22 cellular contexts compared by ENCODE assay signal in genomic region chr6:53343092-53343491, GRCh38. TPM values are rescaled to one million over a fixed set of nuclear protein-coding genes. Genes with fewer than 3 reads are reported as not detected.
DNase-seq lines count a peak whose midpoint lies in the region; ATAC-seq and TF ChIP-seq lines count a peak whose summit lies in the region.
"Had no signal": no experiment of that assay in that cellular context is flagged by ENCODE, and none has a peak within 500 bp of the region (broad histone marks: within the 10 kb centered on the region; RNA-seq: fewer than 3 reads in every experiment).

No MANE protein-coding gene starts in this region.

- H3K27me3 Mint-ChIP-seq in activated naive CD4-positive, alpha-beta T cell treated with anti-CD3 and anti-CD28 coated beads, Interleukin-2, amount 50 U/mL, for 24 hours, result no peaks in the 10 kb centered on the region
- no peaks in the 10 kb centered on the region for H3K27me3 Mint-ChIP-seq in activated naive CD4-positive, alpha-beta T cell treated with anti-CD3 and anti-CD28 coated beads for 36 hours (ENCODE audit: low read depth)
- peaks cover 2 to 10% (median 7%) of the 10 kb centered on the region in 3 donors for H3K27me3 Mint-ChIP-seq in immature natural killer cell (ENCODE audit: low read depth in 3 of 3)
- H3K27me3 Mint-ChIP-seq in stimulated activated naive B cell treated with anti-CD40 and anti-IgM and Interleukin-4, amounts not matched to agents 10 μg/mL and 1 μg/mL and 100 μg/mL, for 72 hours, result no peaks in the 10 kb centered on the region
- H3K27me3 Mint-ChIP-seq: activated CD4-positive, alpha-beta T cell treated with anti-CD3 and anti-CD28 coated beads, Interleukin-2, amount 10 ng/mL, durations not matched to agents 7 days and 5 days had no signal

- no peaks in the 10 kb centered on the region for H3K9me3 ChIP-seq in OCI-LY7 (ENCODE audit: low read length)
- no peaks in the 10 kb centered on the region for H3K9me3 ChIP-seq in SJCRH30 (replicated peaks)
- H3K9me3 ChIP-seq: adrenal gland, BE2C, testis, uterus had no signal

- H3K4me1 ChIP-seq in OCI-LY7 (ENCODE audit: insufficient read depth, low read length, poor library complexity, severe bottlenecking), result peaks cover 82% of the 10 kb centered on the region
- peaks cover 9% of the 10 kb centered on the region for H3K4me1 ChIP-seq in SJCRH30
- H3K4me1 ChIP-seq: uterus had no signal

- intact Hi-C loops in activated naive CD4-positive, alpha-beta T cell treated with anti-CD3 and anti-CD28 coated beads for 36 hours (cut with micrococcal nuclease), result no loop called here
- intact Hi-C loops in OCI-LY7 (cut with micrococcal nuclease; ENCODE audit: unreplicated experiment), result no loop called here

- no peaks in the 10 kb centered on the region for H3K9me3 Mint-ChIP-seq in activated naive CD4-positive, alpha-beta T cell treated with anti-CD3 and anti-CD28 coated beads, Interleukin-2, amount 50 U/mL, for 24 hours
- H3K9me3 Mint-ChIP-seq in activated naive CD4-positive, alpha-beta T cell treated with anti-CD3 and anti-CD28 coated beads for 36 hours, result no peaks in the 10 kb centered on the region
- no peaks in the 10 kb centered on the region for H3K9me3 Mint-ChIP-seq in immature natural killer cell
- no peaks in the 10 kb centered on the region for H3K9me3 Mint-ChIP-seq in stimulated activated naive B cell treated with anti-CD40 and anti-IgM and Interleukin-4, amounts not matched to agents 10 μg/mL and 1 μg/mL and 100 μg/mL, for 72 hours
- H3K9me3 Mint-ChIP-seq: activated CD4-positive, alpha-beta T cell treated with anti-CD3 and anti-CD28 coated beads, Interleukin-2, amount 10 ng/mL, durations not matched to agents 7 days and 5 days; brain had no signal

- no peak for DNase-seq in activated naive CD4-positive, alpha-beta T cell treated with anti-CD3 and anti-CD28 coated beads for 36 hours
- DNase-seq in OCI-LY7 (ENCODE audit: low spot score) (no peak), immature natural killer cell (no peak), NCI-H1105 (lab: John Stamatoyannopoulos, UW) (no peak), SJCRH30 (no peak)
- DNase-seq in stimulated activated naive B cell treated with anti-CD40 and anti-IgM and Interleukin-4, amounts not matched to agents 10 μg/mL and 1 μg/mL and 100 μg/mL, for 72 hours, result no peak
- DNase-seq: activated CD4-positive, alpha-beta T cell treated with anti-CD3 and anti-CD28 coated beads, Interleukin-2, amount 10 ng/mL, durations not matched to agents 7 days and 5 days; BE2C; effector CD8-positive, alpha-beta T cell; foreskin fibroblast; left cardiac atrium; NCI-H1092 treated with DMSO at 0.1 percent for 48 hours; NCI-H2029 treated with DMSO at 0.1 percent for 48 hours; NCI-H226; SHP77 treated with DMSO at 0.1 percent for 48 hours; T-helper 1 cell; testis; uterus had no signal

- peak overlapping the region; percentile 64 for H3K4me2 ChIP-seq in OCI-LY7 (ENCODE audit: low read length)

- POLR2A ChIA-PET in OCI-LY7 (lab: Charles Lee), result interaction anchor here (2.1 to 4.8 kb wide), 4 partner anchors 15 to 34 kb away, joined by 8 to 15 read pairs (median 11); no protein-coding TSS in a partner anchor

- H3K9me2 ChIP-seq in OCI-LY7 (ENCODE audit: insufficient read depth, low read length), result no peaks in the 10 kb centered on the region

- TF ChIP-seq CTCF in OCI-LY7 (conservative IDR thresholded peaks at IDR 0.05; ENCODE audit: low read length), result no peak

- H2AFZ ChIP-seq in OCI-LY7 (ENCODE audit: low read length), result no peak overlapping the region

- H4K20me1 ChIP-seq in OCI-LY7 (ENCODE audit: insufficient read depth, low read length), result peaks cover 74% of the 10 kb centered on the region

- no TSS peak for BruUV-seq in OCI-LY7 (replicated peaks; lab: Mats Ljungman, UMichigan)

- H3K27me3 ChIP-seq in SJCRH30, result no peaks in the 10 kb centered on the region
- H3K27me3 ChIP-seq: adrenal gland, BE2C, testis, uterus had no signal

- H3K4me1 Mint-ChIP-seq in activated naive CD4-positive, alpha-beta T cell treated with anti-CD3 and anti-CD28 coated beads, Interleukin-2, amount 50 U/mL, for 24 hours, result peaks cover 85% of the 10 kb centered on the region
- peaks cover 81% of the 10 kb centered on the region for H3K4me1 Mint-ChIP-seq in activated naive CD4-positive, alpha-beta T cell treated with anti-CD3 and anti-CD28 coated beads for 36 hours (ENCODE audit: low read depth)
- peaks cover 82 to 88% of the 10 kb centered on the region in 2 donors for H3K4me1 Mint-ChIP-seq in immature natural killer cell
- peaks cover 60 to 83% of the 10 kb centered on the region in 2 donors for H3K4me1 Mint-ChIP-seq in stimulated activated naive B cell treated with anti-CD40 and anti-IgM and Interleukin-4, amounts not matched to agents 10 μg/mL and 1 μg/mL and 100 μg/mL, for 72 hours

- no peak for ATAC-seq in stimulated activated naive B cell treated with anti-CD40 and anti-IgM and Interleukin-4, amounts not matched to agents 10 μg/mL and 1 μg/mL and 100 μg/mL, for 72 hours (replicated peaks)
- ATAC-seq in GM19467 (IDR thresholded peaks at IDR 0.05; ENCODE audit: unreplicated experiment), result no peak
- ATAC-seq: left cardiac atrium had no signal

- CTCF ChIA-PET in activated naive CD4-positive, alpha-beta T cell treated with anti-CD3 and anti-CD28 coated beads for 36 hours (lab: Charles Lee), result no interaction called here
- CTCF ChIA-PET in OCI-LY7 (lab: Charles Lee; ENCODE audit: unreplicated experiment), result no interaction called here

- peaks cover 100% of the 10 kb centered on the region for H3K79me2 ChIP-seq in OCI-LY7 (ENCODE audit: insufficient read depth, low read depth, low read length)

- H3K27ac Mint-ChIP-seq in activated naive CD4-positive, alpha-beta T cell treated with anti-CD3 and anti-CD28 coated beads, Interleukin-2, amount 50 U/mL, for 24 hours, result no peak overlapping the region
- H3K27ac Mint-ChIP-seq in activated naive CD4-positive, alpha-beta T cell treated with anti-CD3 and anti-CD28 coated beads for 36 hours, result no peak overlapping the region
- H3K27ac Mint-ChIP-seq in immature natural killer cell, result peak overlapping the region in 5 of 6 donors; percentile 15 to 56 (median 37)
- peak overlapping the region; percentile 11 for H3K27ac Mint-ChIP-seq in stimulated activated naive B cell treated with anti-CD40 and anti-IgM and Interleukin-4, amounts not matched to agents 10 μg/mL and 1 μg/mL and 100 μg/mL, for 72 hours
- H3K27ac Mint-ChIP-seq: activated CD4-positive, alpha-beta T cell treated with anti-CD3 and anti-CD28 coated beads, Interleukin-2, amount 10 ng/mL, durations not matched to agents 7 days and 5 days had no signal

- peak overlapping the region; percentile 38 for H3K4me3 Mint-ChIP-seq in activated naive CD4-positive, alpha-beta T cell treated with anti-CD3 and anti-CD28 coated beads, Interleukin-2, amount 50 U/mL, for 24 hours
- no peak overlapping the region for H3K4me3 Mint-ChIP-seq in activated naive CD4-positive, alpha-beta T cell treated with anti-CD3 and anti-CD28 coated beads for 36 hours
- no peak overlapping the region for H3K4me3 Mint-ChIP-seq in immature natural killer cell
- peak overlapping the region in 1 of 2 donors; percentile 9 for H3K4me3 Mint-ChIP-seq in stimulated activated naive B cell treated with anti-CD40 and anti-IgM and Interleukin-4, amounts not matched to agents 10 μg/mL and 1 μg/mL and 100 μg/mL, for 72 hours
- H3K4me3 Mint-ChIP-seq: activated CD4-positive, alpha-beta T cell treated with anti-CD3 and anti-CD28 coated beads, Interleukin-2, amount 10 ng/mL, durations not matched to agents 7 days and 5 days had no signal

- H3K36me3 Mint-ChIP-seq in activated naive CD4-positive, alpha-beta T cell treated with anti-CD3 and anti-CD28 coated beads, Interleukin-2, amount 50 U/mL, for 24 hours, result peaks cover 8% of the 10 kb centered on the region
- peaks cover 22% of the 10 kb centered on the region for H3K36me3 Mint-ChIP-seq in activated naive CD4-positive, alpha-beta T cell treated with anti-CD3 and anti-CD28 coated beads for 36 hours (ENCODE audit: low read depth)
- no peaks in the 10 kb centered on the region for H3K36me3 Mint-ChIP-seq in immature natural killer cell
- H3K36me3 Mint-ChIP-seq in stimulated activated naive B cell treated with anti-CD40 and anti-IgM and Interleukin-4, amounts not matched to agents 10 μg/mL and 1 μg/mL and 100 μg/mL, for 72 hours, result peaks cover 12 to 37% of the 10 kb centered on the region in 2 donors

- H3K27ac ChIP-seq in OCI-LY7 (ENCODE audit: low read depth, low read length, poor library complexity, severe bottlenecking) (no peak overlapping the region), SJCRH30 (no peak overlapping the region)
- H3K27ac ChIP-seq: uterus had no signal

- no peak overlapping the region for H3K4me3 ChIP-seq in OCI-LY7 (ENCODE audit: low read depth, low read length, poor library complexity, severe bottlenecking)
- no peak overlapping the region for H3K4me3 ChIP-seq in SJCRH30
- H3K4me3 ChIP-seq: adrenal gland, testis, uterus had no signal

- H3K36me3 ChIP-seq in OCI-LY7 (ENCODE audit: insufficient read depth, low read length) (peaks cover 64% of the 10 kb centered on the region), SJCRH30 (no peaks in the 10 kb centered on the region; the same call in 1 of the 2 replicates)
- H3K36me3 ChIP-seq: adrenal gland, uterus had no signal

RNA-seq across cellular contexts. Expression of gene ELOVL5, which starts 5.7 kb away (rescaled TPM):
- 100 to 1,000 TPM; 132 to 136 TPM for total RNA-seq in activated naive CD4-positive, alpha-beta T cell treated with anti-CD3 and anti-CD28 coated beads for 36 hours
- total RNA-seq in OCI-LY7 (2014; rRNA removed; shearing (Covaris generic)), result 65.4 and 66.8 TPM in 2 replicates
- 97.1 and 107 TPM in 2 replicates for total RNA-seq in OCI-LY7 (2022)
- 10 to 100 TPM; 45.4 to 85.2 (median 63.0) TPM for polyA plus RNA-seq in immature natural killer cell
- total RNA-seq in SJCRH30 (2014; rRNA removed; shearing (Covaris generic)), result 68.1 and 71.7 TPM in 2 replicates

Comparison
In these comparisons a context has a peak if more than half of its experiments do, and no peak if none do; other contexts are left out.
1. H3K27ac Mint-ChIP-seq: peak in immature natural killer cell (5 of 6) and stimulated activated naive B cell treated with anti-CD40 and anti-IgM and Interleukin-4, amounts not matched to agents 10 μg/mL and 1 μg/mL and 100 μg/mL, for 72 hours (single experiment); none in activated naive CD4-positive, alpha-beta T cell treated with anti-CD3 and anti-CD28 coated beads, Interleukin-2, amount 50 U/mL, for 24 hours (single experiment) and activated naive CD4-positive, alpha-beta T cell treated with anti-CD3 and anti-CD28 coated beads for 36 hours (single experiment).